In genomic region chr9:129989740-129990139, GRCh38 we compare ENCODE assay signal across 10 cellular contexts. TPM values are rescaled to one million over a fixed set of nuclear protein-coding genes. Genes with fewer than 3 reads are reported as not detected.
DNase-seq lines count a peak whose midpoint lies in the region; ATAC-seq and TF ChIP-seq lines count a peak whose summit lies in the region.
"Had no signal": no experiment of that assay in that cellular context is flagged by ENCODE, and none has a peak within 500 bp of the region (broad histone marks: within the 10 kb centered on the region; RNA-seq: fewer than 3 reads in every experiment).

No MANE protein-coding gene starts in this region.

- H3K27me3 ChIP-seq in uterus = no peaks in the 10 kb centered on the region

- no peaks in the 10 kb centered on the region for H3K9me3 Mint-ChIP-seq in activated CD4-positive, alpha-beta memory T cell treated with anti-CD3 and anti-CD28 coated beads for 36 hours

- peak; percentile 59 for DNase-seq in activated effector memory CD4-positive, alpha-beta T cell treated with anti-CD3 and anti-CD28 coated beads, Interleukin-2, amount 50 U/mL, for 16 hours
- DNase-seq in activated effector memory CD4-positive, alpha-beta T cell treated with Interleukin-2 at 50 U/mL for 16 hours = no peak
- no peak for DNase-seq in activated CD4-positive, alpha-beta memory T cell treated with anti-CD3 and anti-CD28 coated beads for 36 hours
- DNase-seq in foreskin fibroblast = peak; percentile 33 to 73
- no peak for DNase-seq in uterus
- no peak for DNase-seq in AML-193 (lab: John Stamatoyannopoulos, UW)
- DNase-seq: midbrain, WERI-Rb-1 had no signal

- H3K36me3 ChIP-seq in uterus = no peaks in the 10 kb centered on the region
- H3K36me3 ChIP-seq: WERI-Rb-1 had no signal

- H3K27ac ChIP-seq in uterus = peak overlapping the region; percentile 2 to 4
- H3K27ac ChIP-seq: WERI-Rb-1 had no signal

- intact Hi-C loops in activated CD4-positive, alpha-beta memory T cell treated with anti-CD3 and anti-CD28 coated beads for 36 hours (cut with micrococcal nuclease) = no loop called here
- intact Hi-C loops in uterus (cut with DNase I; ENCODE audit: low total_unique reads) = no loop called here

- CTCF ChIA-PET in activated CD4-positive, alpha-beta memory T cell treated with anti-CD3 and anti-CD28 coated beads for 36 hours (lab: Charles Lee) = interaction anchor here (1.8 kb wide), 1 partner anchor 104 kb away, joined by 5 read pairs; no protein-coding TSS in a partner anchor

- TF ChIP-seq POLR2A in uterus (IDR thresholded peaks at IDR 0.05) = no peak

- POLR2A ChIA-PET in activated CD4-positive, alpha-beta memory T cell treated with anti-CD3 and anti-CD28 coated beads for 36 hours (lab: Charles Lee) = interaction anchor here (2.5 to 7.2 kb wide), 2 partner anchors 40 to 102 kb away, joined by 10 to 55 read pairs; no protein-coding TSS in a partner anchor

- no peak for ATAC-seq in HG03442 (IDR thresholded peaks at IDR 0.05; ENCODE audit: unreplicated experiment)
- no peak for ATAC-seq in GM21737 (IDR thresholded peaks at IDR 0.05; ENCODE audit: unreplicated experiment)

- peaks cover 76% of the 10 kb centered on the region for H3K4me1 Mint-ChIP-seq in activated CD4-positive, alpha-beta memory T cell treated with anti-CD3 and anti-CD28 coated beads for 36 hours (ENCODE audit: low read depth)

- H3K9me3 ChIP-seq in uterus = no peaks in the 10 kb centered on the region

- peak overlapping the region; percentile 83 for H3K27ac Mint-ChIP-seq in activated CD4-positive, alpha-beta memory T cell treated with anti-CD3 and anti-CD28 coated beads for 36 hours

- no peak overlapping the region for H3K4me3 Mint-ChIP-seq in activated CD4-positive, alpha-beta memory T cell treated with anti-CD3 and anti-CD28 coated beads for 36 hours

- peaks cover 40% of the 10 kb centered on the region for H3K36me3 Mint-ChIP-seq in activated CD4-positive, alpha-beta memory T cell treated with anti-CD3 and anti-CD28 coated beads for 36 hours

- TF ChIP-seq CTCF in foreskin fibroblast (IDR thresholded peaks at IDR 0.05; ENCODE audit: low read depth, low read length) (no peak), uterus (IDR thresholded peaks at IDR 0.05) (no peak)

- H3K27me3 Mint-ChIP-seq in activated CD4-positive, alpha-beta memory T cell treated with anti-CD3 and anti-CD28 coated beads for 36 hours = no peaks in the 10 kb centered on the region

- H3K4me3 ChIP-seq in foreskin fibroblast (ENCODE audit: low read depth in 1 of 2, low read length in 2 of 2) = no peak overlapping the region
- no peak overlapping the region for H3K4me3 ChIP-seq in uterus

- H3K4me1 ChIP-seq in uterus = no peaks in the 10 kb centered on the region

RNA-seq across cellular contexts. Expression of gene FNBP1, which starts 53.2 kb away (rescaled TPM):
- total RNA-seq in activated CD4-positive, alpha-beta memory T cell treated with anti-CD3 and anti-CD28 coated beads for 36 hours = 100 to 1,000 TPM; 215 to 228 TPM
- total RNA-seq in uterus = 100 to 1,000 TPM in 1 of 4 donors, 10 to 100 TPM in 3; 18.5 to 102 (median 77.2) TPM

Comparison
In these comparisons a context has a peak if more than half of its experiments do, and no peak if none do; other contexts are left out.
1. DNase-seq: peak in activated effector memory CD4-positive, alpha-beta T cell treated with anti-CD3 and anti-CD28 coated beads, Interleukin-2, amount 50 U/mL, for 16 hours (single experiment) and foreskin fibroblast (2 of 2); none in activated effector memory CD4-positive, alpha-beta T cell treated with Interleukin-2 at 50 U/mL for 16 hours (single experiment), activated CD4-positive, alpha-beta memory T cell treated with anti-CD3 and anti-CD28 coated beads for 36 hours (single experiment), uterus (0 of 2) and AML-193 (0 of 2).